In the genomic region with DNA sequence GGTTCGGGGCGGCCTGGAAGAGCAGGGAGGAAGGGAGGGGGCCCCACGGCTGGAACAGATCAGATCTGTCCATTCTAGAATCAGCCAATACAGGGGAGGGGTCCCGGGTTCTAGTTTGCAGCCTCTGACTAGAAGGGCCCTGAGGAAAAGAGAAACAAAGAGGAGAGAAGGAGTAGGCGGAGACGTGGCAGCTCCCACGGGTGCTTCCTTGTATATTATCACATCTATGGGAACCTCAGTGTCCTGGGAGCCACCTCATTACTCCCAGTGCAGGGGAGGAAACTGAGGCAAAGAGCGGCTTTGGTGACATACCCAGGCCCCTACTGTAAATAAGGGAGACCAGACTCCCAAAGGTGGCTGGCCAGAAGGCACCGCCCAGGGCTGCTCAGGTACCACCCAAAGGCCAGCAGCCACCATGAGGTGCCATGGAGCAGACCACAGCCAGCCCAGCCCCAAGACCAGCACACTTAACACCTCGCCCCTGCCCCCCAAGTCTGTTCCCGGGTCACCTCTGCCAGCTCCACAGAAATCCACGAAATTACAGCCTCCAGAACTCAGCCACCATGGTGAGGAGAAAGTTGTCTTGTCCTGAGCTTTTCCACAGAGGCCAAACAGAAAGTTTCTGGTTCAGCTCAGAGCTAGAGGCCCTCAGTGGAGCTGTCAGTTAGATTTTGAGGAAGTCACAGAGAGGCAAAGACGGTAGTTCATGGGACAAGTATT, we compare ENCODE assay signal across 9 cellular contexts. TPM values are rescaled to one million over a fixed set of nuclear protein-coding genes. Genes with fewer than 3 reads are reported as not detected.
A peak's percentile ranks its signal among the peaks of the same experiment; 100 is the strongest.
DNase-seq lines count a peak whose midpoint lies in the region; ATAC-seq, FAIRE-seq and TF ChIP-seq lines count a peak whose summit lies in the region.
"Had no signal": no experiment of that assay in that cellular context is flagged by ENCODE, and none has a peak within 500 bp of the region (broad histone marks: within the 10 kb centered on the region; RNA-seq: fewer than 3 reads in every experiment).

No MANE protein-coding gene starts in this region.

- peaks cover 30% of the 10 kb centered on the region for H3K36me3 Mint-ChIP-seq in activated CD8-positive, alpha-beta memory T cell treated with anti-CD3 and anti-CD28 coated beads, Interleukin-2, amount 10 ng/mL, durations not matched to agents 7 days and 5 days
- no peaks in the 10 kb centered on the region for H3K36me3 Mint-ChIP-seq in mesothelial cell of epicardium

- H3K27me3 Mint-ChIP-seq in activated CD8-positive, alpha-beta memory T cell treated with anti-CD3 and anti-CD28 coated beads, Interleukin-2, amount 10 ng/mL, durations not matched to agents 7 days and 5 days, result no peaks in the 10 kb centered on the region
- no peaks in the 10 kb centered on the region for H3K27me3 Mint-ChIP-seq in mesothelial cell of epicardium (ENCODE audit: low read depth)

- CTCF ChIA-PET in activated CD8-positive, alpha-beta memory T cell treated with anti-CD3 and anti-CD28 coated beads, Interleukin-2, amount 10 ng/mL, durations not matched to agents 7 days and 5 days (lab: Charles Lee), result interaction anchor here (0.7 kb wide), 1 partner anchor 8 kb away, joined by 3 read pairs; no protein-coding TSS in a partner anchor

- H3K27ac ChIP-seq in right cardiac atrium (ENCODE audit: low read length) (peak overlapping the region; percentile 89), suprapubic skin (peak overlapping the region; percentile 73)

- H3K27me3 ChIP-seq in right cardiac atrium (ENCODE audit: control insufficient read depth, insufficient read depth) (no peaks in the 10 kb centered on the region), suprapubic skin (no peaks in the 10 kb centered on the region)

- FAIRE-seq in HTR-8/SVneo (lab: Jason Lieb, UNC), result no peak

- peak overlapping the region; percentile 90 for H3K4me3 Mint-ChIP-seq in activated CD8-positive, alpha-beta memory T cell treated with anti-CD3 and anti-CD28 coated beads, Interleukin-2, amount 10 ng/mL, durations not matched to agents 7 days and 5 days
- no peak overlapping the region for H3K4me3 Mint-ChIP-seq in mesothelial cell of epicardium

- peak overlapping the region; percentile 97 for H3K27ac Mint-ChIP-seq in activated CD8-positive, alpha-beta memory T cell treated with anti-CD3 and anti-CD28 coated beads, Interleukin-2, amount 10 ng/mL, durations not matched to agents 7 days and 5 days
- no peak overlapping the region for H3K27ac Mint-ChIP-seq in mesothelial cell of epicardium

- WGBS in right cardiac atrium, result 58% methylated on average over 13 of the region's 13 CpGs
- WGBS in suprapubic skin, result 69% methylated on average over 13 of the region's 13 CpGs

- peak; percentile 60 for DNase-seq in activated CD8-positive, alpha-beta memory T cell treated with anti-CD3 and anti-CD28 coated beads, Interleukin-2, amount 10 ng/mL, durations not matched to agents 7 days and 5 days
- DNase-seq in right cardiac atrium (no peak), suprapubic skin (ENCODE audit: low spot score in 2 of 2) (no peak), mesothelial cell of epicardium (ENCODE audit: low spot score in 2 of 2, unreplicated experiment in 2 of 2) (no peak), T-helper 9 cell (no peak), HTR-8/SVneo (ENCODE audit: insufficient read length, low spot score) (no peak)
- DNase-seq: SK-N-SH had no signal

- no peaks in the 10 kb centered on the region for H3K36me3 ChIP-seq in suprapubic skin

- H3K9me3 ChIP-seq in right cardiac atrium (ENCODE audit: control insufficient read depth, low read length) (no peaks in the 10 kb centered on the region), suprapubic skin (no peaks in the 10 kb centered on the region)
- H3K9me3 ChIP-seq: SK-N-SH had no signal

- H3K9me3 Mint-ChIP-seq in activated CD8-positive, alpha-beta memory T cell treated with anti-CD3 and anti-CD28 coated beads, Interleukin-2, amount 10 ng/mL, durations not matched to agents 7 days and 5 days (ENCODE audit: low read depth), result no peaks in the 10 kb centered on the region
- H3K9me3 Mint-ChIP-seq in mesothelial cell of epicardium, result no peaks in the 10 kb centered on the region

- H3K4me3 ChIP-seq in right cardiac atrium (ENCODE audit: low read length) (peak overlapping the region; percentile 55), suprapubic skin (peak overlapping the region; percentile 33)

- H3K4me1 ChIP-seq in right cardiac atrium (ENCODE audit: control insufficient read depth, insufficient read depth, low read length) (peaks cover 5% of the 10 kb centered on the region), suprapubic skin (peaks cover 24% of the 10 kb centered on the region)

- ATAC-seq in HG03175 (IDR thresholded peaks at IDR 0.05; ENCODE audit: unreplicated experiment), result peak; percentile 9
- ATAC-seq in activated CD8-positive, alpha-beta memory T cell treated with anti-CD3 and anti-CD28 coated beads, Interleukin-2, amount 10 ng/mL, durations not matched to agents 7 days and 5 days, result peak; percentile 25
- peak; percentile 3 to 9 for ATAC-seq in right cardiac atrium
- no peak for ATAC-seq in GM21360 (IDR thresholded peaks at IDR 0.05; ENCODE audit: unreplicated experiment)

- no peak for TF ChIP-seq CTCF in suprapubic skin (IDR thresholded peaks at IDR 0.05)
- TF ChIP-seq CTCF in mesothelial cell of epicardium (IDR thresholded peaks at IDR 0.05; ENCODE audit: unreplicated experiment), result no peak

- TF ChIP-seq EP300 in suprapubic skin (IDR thresholded peaks at IDR 0.05), result no peak

- no peak for TF ChIP-seq POLR2A in suprapubic skin (IDR thresholded peaks at IDR 0.05)

- intact Hi-C loops in right cardiac atrium (cut with DNase I), result no loop called here

- H3K4me1 Mint-ChIP-seq in activated CD8-positive, alpha-beta memory T cell treated with anti-CD3 and anti-CD28 coated beads, Interleukin-2, amount 10 ng/mL, durations not matched to agents 7 days and 5 days, result peaks cover 49% of the 10 kb centered on the region
- peaks cover 8% of the 10 kb centered on the region for H3K4me1 Mint-ChIP-seq in mesothelial cell of epicardium

RNA-seq across cellular contexts. Expression of a gene that starts 2.1 kb away (rescaled TPM):
- 10 to 100 TPM; 25.3 to 37.5 TPM for total RNA-seq in activated CD8-positive, alpha-beta memory T cell treated with anti-CD3 and anti-CD28 coated beads, Interleukin-2, amount 10 ng/mL, durations not matched to agents 7 days and 5 days
- total RNA-seq in right cardiac atrium (1 to 10 TPM in 1 of 4 donors, under 1 TPM in 3; 0.48 to 1.1 (median 0.64) TPM), suprapubic skin (1 to 10 TPM in 1 of 4 donors, under 1 TPM in 3; 0.23 to 4.7 (median 0.46) TPM), mesothelial cell of epicardium (0.44 to 0.72 TPM (median 0.47 TPM) in 3 replicates)
- polyA plus RNA-seq in right cardiac atrium, result 0.34 TPM

Comparison
In these comparisons a context has a peak if more than half of its experiments do, and no peak if none do; other contexts are left out.
1. RNA of a gene that starts 2.1 kb away (total RNA-seq): 25.3 to 37.5 TPM in activated CD8-positive, alpha-beta memory T cell treated with anti-CD3 and anti-CD28 coated beads, Interleukin-2, amount 10 ng/mL, durations not matched to agents 7 days and 5 days; 0.48 to 1.1 TPM in right cardiac atrium, 0.23 to 4.7 TPM in suprapubic skin and 0.44 to 0.72 TPM in mesothelial cell of epicardium; every median in the first group is over 4 times any median in the second.